In genomic region chr15:70440416-70441138, GRCh38 we compare ENCODE assay signal across 17 cellular contexts.
A peak's percentile ranks its signal among the peaks of the same experiment; 100 is the strongest.
DNase-seq lines count a peak whose midpoint lies in the region; ATAC-seq, FAIRE-seq and TF ChIP-seq lines count a peak whose summit lies in the region.
"Had no signal": no experiment of that assay in that cellular context is flagged by ENCODE, and none has a peak within 500 bp of the region (broad histone marks: within the 10 kb centered on the region; RNA-seq: fewer than 3 reads in every experiment).

No MANE protein-coding gene starts in this region.

- H3K36me3 ChIP-seq in CD8-positive, alpha-beta memory T cell (ENCODE audit: insufficient read depth, low read length), result no peaks in the 10 kb centered on the region
- no peaks in the 10 kb centered on the region for H3K36me3 ChIP-seq in K562 (ENCODE audit: control insufficient read depth, insufficient read depth, low read length)
- H3K36me3 ChIP-seq: BLaER1 treated with 17β-estradiol and CSF1 and Interleukin-3, amounts not matched to agents 10 nM and 100 nM; HAP-1 had no signal

- no peaks in the 10 kb centered on the region for H4K20me1 ChIP-seq in K562 (replicated peaks; ENCODE audit: control insufficient read depth, insufficient read depth, low read length)

- peak overlapping the region; percentile 45 for H3K4me2 ChIP-seq in K562 (ENCODE audit: insufficient read depth, low read length)
- H3K4me2 ChIP-seq: BLaER1 treated with 17β-estradiol and CSF1 and Interleukin-3, amounts not matched to agents 10 nM and 100 nM had no signal

- H3K27me3 Mint-ChIP-seq in CD8-positive, alpha-beta memory T cell, result peaks cover 3 to 24% of the 10 kb centered on the region in 2 donors
- H3K27me3 Mint-ChIP-seq in stimulated activated memory B cell treated with anti-CD40 and anti-IgM and Interleukin-4, amounts not matched to agents 10 μg/mL and 1 μg/mL and 100 μg/mL, for 72 hours, result peaks cover 23% of the 10 kb centered on the region
- H3K27me3 Mint-ChIP-seq in immature natural killer cell (ENCODE audit: low read depth in 3 of 3), result peaks cover 9 to 12% (median 10%) of the 10 kb centered on the region in 3 donors

- H3K4me3 ChIP-seq in CD8-positive, alpha-beta memory T cell (ENCODE audit: low read length), result no peak overlapping the region
- no peak overlapping the region for H3K4me3 ChIP-seq in K562
- H3K4me3 ChIP-seq: BLaER1 treated with 17β-estradiol and CSF1 and Interleukin-3, amounts not matched to agents 10 nM and 100 nM; HAP-1 had no signal

- no peaks in the 10 kb centered on the region for H3K79me2 ChIP-seq in K562 (ENCODE audit: control insufficient read depth, insufficient read depth, low read length)

- TF ChIP-seq CTCF in GM13976 (IDR thresholded peaks at IDR 0.05; ENCODE audit: borderline replicate concordance, control extremely low read depth, extremely low read depth, insufficient read depth, missing control alignments) (no peak), K562 (IDR thresholded peaks at IDR 0.05 in 2 of 3, conservative IDR thresholded peaks at IDR 0.05 in 1 of 3; ENCODE audit: insufficient read depth in 2 of 3, low read depth in 1 of 3, low read length in 3 of 3) (no peak)

- intact Hi-C loops in K562 (cut with micrococcal nuclease), result no loop called here

- peak; percentile 75 for FAIRE-seq in K562 (lab: Jason Lieb, UNC)
- FAIRE-seq: G401.6, GM12891, GM19239, H1 had no signal

- peak overlapping the region in 1 of 8 donors; percentile 82 for H3K27ac Mint-ChIP-seq in CD8-positive, alpha-beta memory T cell
- H3K27ac Mint-ChIP-seq in stimulated activated memory B cell treated with anti-CD40 and anti-IgM and Interleukin-4, amounts not matched to agents 10 μg/mL and 1 μg/mL and 100 μg/mL, for 72 hours, result peak overlapping the region; percentile 23
- no peak overlapping the region for H3K27ac Mint-ChIP-seq in immature natural killer cell

- peaks cover 11% of the 10 kb centered on the region for H3K4me1 ChIP-seq in CD8-positive, alpha-beta memory T cell (ENCODE audit: insufficient read depth, low read length)
- H3K4me1 ChIP-seq in K562 (replicated peaks in 1 of 2; ENCODE audit: control insufficient read depth in 2 of 2, insufficient read depth in 2 of 2, low read length in 2 of 2), result peaks cover 28 to 53% of the 10 kb centered on the region in 2 experiments

- no peak for DNase-seq in CD8-positive, alpha-beta memory T cell
- DNase-seq in GM13976 (ENCODE audit: low spot score) (peak; percentile 4), K562 (ENCODE audit: extremely low read depth in 1 of 4, low spot score in 3 of 4) (peak in 3 of 4 experiments; percentile 23 to 58 (median 54)), immature natural killer cell (no peak)
- DNase-seq: ACHN; CD4-positive, CD25-positive, alpha-beta regulatory T cell; DMS79; KBM-7 had no signal

- no peak for TF ChIP-seq POLR2A in K562 (conservative IDR thresholded peaks at IDR 0.05)

- peaks cover 5 to 12% (median 7%) of the 10 kb centered on the region in 3 donors for H3K4me1 Mint-ChIP-seq in CD8-positive, alpha-beta memory T cell
- H3K4me1 Mint-ChIP-seq in stimulated activated memory B cell treated with anti-CD40 and anti-IgM and Interleukin-4, amounts not matched to agents 10 μg/mL and 1 μg/mL and 100 μg/mL, for 72 hours, result peaks cover 12% of the 10 kb centered on the region
- no peaks in the 10 kb centered on the region for H3K4me1 Mint-ChIP-seq in immature natural killer cell

- peak overlapping the region; percentile 78 for H2AFZ ChIP-seq in K562 (ENCODE audit: low read depth, low read length)

- POLR2A ChIA-PET in CD8-positive, alpha-beta memory T cell (lab: Charles Lee), result no interaction called here
- POLR2A ChIA-PET in K562 (lab: Yijun Ruan, JAX), result interaction anchor here (0.6 to 1.6 kb wide), 2 partner anchors 11 to 501 kb away, joined by 3 to 8 read pairs; no protein-coding TSS in a partner anchor

- no peak for TF ChIP-seq RAD21 in K562 (CRISPR knock-in tag; conservative IDR thresholded peaks at IDR 0.05 in 1 of 2, IDR thresholded peaks at IDR 0.05 in 1 of 2)

- peak overlapping the region in 1 of 2 experiments; percentile 70; a peak in 2 of 4 replicates for H3K9ac ChIP-seq in K562 (ENCODE audit: insufficient read depth in 1 of 2, low read depth in 2 of 2, low read length in 2 of 2)
- H3K9ac ChIP-seq: BLaER1 treated with 17β-estradiol and CSF1 and Interleukin-3, amounts not matched to agents 10 nM and 100 nM had no signal

- H3K9me3 Mint-ChIP-seq in CD8-positive, alpha-beta memory T cell, result no peaks in the 10 kb centered on the region
- no peaks in the 10 kb centered on the region for H3K9me3 Mint-ChIP-seq in stimulated activated memory B cell treated with anti-CD40 and anti-IgM and Interleukin-4, amounts not matched to agents 10 μg/mL and 1 μg/mL and 100 μg/mL, for 72 hours
- no peaks in the 10 kb centered on the region for H3K9me3 Mint-ChIP-seq in immature natural killer cell
- H3K9me3 Mint-ChIP-seq: CD4-positive, CD25-positive, alpha-beta regulatory T cell had no signal

- TF ChIP-seq EP300 in K562 (IDR thresholded peaks at IDR 0.05; ENCODE audit: low read length), result no peak

- in situ Hi-C loops in GM13976 (cut with MboI; ENCODE audit: low sequenced_read_pairs, unreplicated experiment), result no loop called here
- in situ Hi-C loops in K562 (cut with MboI), result no loop called here

- no TSS peak for BruUV-seq in K562 (replicated peaks; lab: Mats Ljungman, UMichigan)

- H3K36me3 Mint-ChIP-seq in CD8-positive, alpha-beta memory T cell, result peaks cover 0 to 2% (median 0%) of the 10 kb centered on the region in 3 donors
- H3K36me3 Mint-ChIP-seq in stimulated activated memory B cell treated with anti-CD40 and anti-IgM and Interleukin-4, amounts not matched to agents 10 μg/mL and 1 μg/mL and 100 μg/mL, for 72 hours, result no peaks in the 10 kb centered on the region
- no peaks in the 10 kb centered on the region for H3K36me3 Mint-ChIP-seq in immature natural killer cell
- H3K36me3 Mint-ChIP-seq: CD4-positive, CD25-positive, alpha-beta regulatory T cell had no signal

- H3K9me1 ChIP-seq in K562 (ENCODE audit: control insufficient read depth, insufficient read depth, low read length), result no peaks in the 10 kb centered on the region

- peak; percentile 71 for ATAC-seq in K562
- ATAC-seq in stimulated activated memory B cell treated with anti-CD40 and anti-IgM and Interleukin-4, amounts not matched to agents 10 μg/mL and 1 μg/mL and 100 μg/mL, for 72 hours, result no peak
- ATAC-seq in GM21619 (IDR thresholded peaks at IDR 0.05; ENCODE audit: unreplicated experiment), result no peak
- ATAC-seq in HG03354 (IDR thresholded peaks at IDR 0.05; ENCODE audit: poor library complexity, severe bottlenecking, unreplicated experiment), result no peak

- H3K27ac ChIP-seq in CD8-positive, alpha-beta memory T cell (ENCODE audit: low read depth, low read length), result peak overlapping the region; percentile 49
- H3K27ac ChIP-seq in K562 (ENCODE audit: extremely low read depth, low read depth, low read length), result 0 out of 3 replicates have a peak overlapping the region, but pooled peaks have one; percentile 22
- H3K27ac ChIP-seq: BLaER1 treated with 17β-estradiol and CSF1 and Interleukin-3, amounts not matched to agents 10 nM and 100 nM had no signal

- H3K9me3 ChIP-seq in CD8-positive, alpha-beta memory T cell (ENCODE audit: low read length), result no peaks in the 10 kb centered on the region
- no peaks in the 10 kb centered on the region for H3K9me3 ChIP-seq in K562 (replicated peaks; ENCODE audit: control insufficient read depth, insufficient read depth, low read depth, low read length)
- H3K9me3 ChIP-seq: BLaER1 treated with 17β-estradiol and CSF1 and Interleukin-3, amounts not matched to agents 10 nM and 100 nM; HAP-1 had no signal

- WGBS in K562 (ENCODE audit: insufficient coverage, low coverage, missing lambda C conversion rate), result 31% methylated on average over 9 of the region's 10 CpGs

- H3K4me3 Mint-ChIP-seq in CD8-positive, alpha-beta memory T cell, result no peak overlapping the region
- no peak overlapping the region for H3K4me3 Mint-ChIP-seq in stimulated activated memory B cell treated with anti-CD40 and anti-IgM and Interleukin-4, amounts not matched to agents 10 μg/mL and 1 μg/mL and 100 μg/mL, for 72 hours
- H3K4me3 Mint-ChIP-seq in immature natural killer cell, result no peak overlapping the region
- H3K4me3 Mint-ChIP-seq: CD4-positive, CD25-positive, alpha-beta regulatory T cell had no signal

- CTCF ChIA-PET in CD8-positive, alpha-beta memory T cell (lab: Charles Lee), result interaction anchor here (0.7 to 1.8 kb wide), 2 partner anchors 9 to 26 kb away, joined by 3 to 5 read pairs; no protein-coding TSS in a partner anchor
- CTCF ChIA-PET in K562 (lab: Yijun Ruan, JAX; ENCODE audit: low intra/inter-chr PET ratio), result no interaction called here

- no peaks in the 10 kb centered on the region for H3K27me3 ChIP-seq in CD8-positive, alpha-beta memory T cell (ENCODE audit: insufficient read depth, low read length, poor library complexity, severe bottlenecking)
- H3K27me3 ChIP-seq in K562 (ENCODE audit: control insufficient read depth in 2 of 2, insufficient read depth in 2 of 2, low read length in 2 of 2), result no peaks in the 10 kb centered on the region

TF ChIP-seq in K562, 482 proteins besides CTCF, POLR2A, EP300 and RAD21 (continues in another document):
- TF ChIP-seq ZNF124 (CRISPR knock-in tag; IDR thresholded peaks at IDR 0.05) (no peak), ZNF41 (CRISPR knock-in tag; conservative IDR thresholded peaks at IDR 0.05) (no peak), TSC22D4 (tag; IDR thresholded peaks at IDR 0.05) (no peak), HCFC1 (IDR thresholded peaks at IDR 0.05; ENCODE audit: low read depth, low read length) (no peak), HMBOX1 (IDR thresholded peaks at IDR 0.05) (no peak)

Comparison
In these comparisons a context has a peak if more than half of its experiments do, and no peak if none do; other contexts are left out.
1. DNase-seq: peak in GM13976 (single experiment) and K562 (3 of 4); none in CD8-positive, alpha-beta memory T cell (0 of 5) and immature natural killer cell (0 of 3).